ENCODE assay signal across 8 cellular contexts in the genomic region with DNA sequence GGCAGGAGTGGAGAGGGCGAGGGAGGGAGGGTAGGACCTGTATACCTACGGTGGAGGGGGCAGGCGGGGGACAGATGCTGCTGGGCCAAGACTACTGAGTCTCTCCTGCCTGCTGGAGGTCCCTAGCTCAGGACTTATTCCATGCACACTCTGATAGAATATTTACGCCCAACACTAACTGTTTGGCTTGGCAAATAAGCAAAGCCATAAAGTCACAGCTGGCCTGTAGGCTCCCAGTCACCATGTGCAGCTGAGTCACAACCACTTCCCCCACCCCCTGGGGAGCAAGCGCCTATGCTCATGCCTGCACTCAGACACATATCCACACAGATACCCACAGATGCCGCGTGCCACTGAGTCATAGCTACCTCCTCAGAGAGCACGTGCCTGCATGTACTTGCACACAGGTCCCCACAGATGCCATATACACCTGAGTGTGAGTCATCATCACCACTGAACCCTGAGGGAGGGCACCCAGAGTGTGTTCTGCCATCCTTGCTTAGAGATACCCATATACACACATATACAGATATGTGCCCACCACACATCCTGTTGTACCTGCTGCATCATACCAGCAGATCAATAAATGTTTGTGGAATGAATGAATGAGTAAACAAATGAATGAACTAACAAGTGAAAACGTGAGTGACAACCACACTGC.
DNase-seq lines count a peak whose midpoint lies in the region; ATAC-seq, FAIRE-seq and TF ChIP-seq lines count a peak whose summit lies in the region.

No MANE protein-coding gene starts in this region.

- peaks cover 58% of the 10 kb centered on the region for H3K4me1 Mint-ChIP-seq in activated T-helper 1 cell treated with anti-CD3 and anti-CD28 coated beads, Interleukin-12 subunit alpha, Interleukin-12 subunit beta, Interleukin-2, Interleukin-4 antibody, amounts not matched to agents 30 ng/mL and 10 ng/mL and 1 ng/mL, durations not matched to agents 14 hours and 24 hours and 36 hours (ENCODE audit: low read depth)

- no peak for TF ChIP-seq CTCF in fibroblast of mammary gland (conservative IDR thresholded peaks at IDR 0.05; ENCODE audit: control insufficient read depth, insufficient read depth, low read depth, low read length)
- TF ChIP-seq CTCF in osteoblast (IDR thresholded peaks at IDR 0.05; ENCODE audit: extremely low read depth, low read depth, low read length): no peak
- TF ChIP-seq CTCF in testis (IDR thresholded peaks at IDR 0.05): no peak

- peak overlapping the region; percentile 95 for H3K27ac ChIP-seq in osteoblast (ENCODE audit: low read depth, low read length)
- H3K27ac ChIP-seq in testis: peak overlapping the region; percentile 9 to 89

- DNase-seq in 8988T (peak; percentile 94), RCC 7860 (ENCODE audit: low spot score) (peak; percentile 99), fibroblast of mammary gland (ENCODE audit: low read depth) (peak; percentile 100), osteoblast (ENCODE audit: insufficient read length, low spot score, missing footprints) (peak; percentile 99), testis (peak; percentile 65)
- peak; percentile 80 for DNase-seq in activated T-helper 1 cell treated with anti-CD3 and anti-CD28 coated beads, Interleukin-12 subunit alpha, Interleukin-12 subunit beta, Interleukin-2, Interleukin-4 antibody, amounts not matched to agents 30 ng/mL and 10 ng/mL and 1 ng/mL, durations not matched to agents 14 hours and 24 hours and 36 hours (ENCODE audit: low spot score)

- no peaks in the 10 kb centered on the region for H4K20me1 ChIP-seq in osteoblast (ENCODE audit: insufficient read depth, low read length)

- H2AFZ ChIP-seq in osteoblast (ENCODE audit: low read length): no peak overlapping the region

- H3K36me3 Mint-ChIP-seq in activated T-helper 1 cell treated with anti-CD3 and anti-CD28 coated beads, Interleukin-12 subunit alpha, Interleukin-12 subunit beta, Interleukin-2, Interleukin-4 antibody, amounts not matched to agents 30 ng/mL and 10 ng/mL and 1 ng/mL, durations not matched to agents 14 hours and 24 hours and 36 hours (ENCODE audit: low read depth): peaks cover 1% of the 10 kb centered on the region

- H3K36me3 ChIP-seq in osteoblast (ENCODE audit: insufficient read depth, low read length) (no peaks in the 10 kb centered on the region), testis (ENCODE audit: low read depth, missing control alignments) (no peaks in the 10 kb centered on the region)

- peak; percentile 55 for ATAC-seq in GM18517 (IDR thresholded peaks at IDR 0.05; ENCODE audit: unreplicated experiment)
- peak; percentile 55 for ATAC-seq in HG03442 (IDR thresholded peaks at IDR 0.05; ENCODE audit: unreplicated experiment)

- peak overlapping the region; percentile 90 for H3K27ac Mint-ChIP-seq in activated T-helper 1 cell treated with anti-CD3 and anti-CD28 coated beads, Interleukin-12 subunit alpha, Interleukin-12 subunit beta, Interleukin-2, Interleukin-4 antibody, amounts not matched to agents 30 ng/mL and 10 ng/mL and 1 ng/mL, durations not matched to agents 14 hours and 24 hours and 36 hours

- H3K4me1 ChIP-seq in osteoblast (ENCODE audit: insufficient read depth, low read length): peaks cover 49% of the 10 kb centered on the region
- H3K4me1 ChIP-seq in testis: peaks cover 23% of the 10 kb centered on the region

- H3K79me2 ChIP-seq in osteoblast (ENCODE audit: insufficient read depth, low read length): peaks cover 17% of the 10 kb centered on the region

- TF ChIP-seq POLR2A in testis (IDR thresholded peaks at IDR 0.05): no peak

- H3K4me3 Mint-ChIP-seq in activated T-helper 1 cell treated with anti-CD3 and anti-CD28 coated beads, Interleukin-12 subunit alpha, Interleukin-12 subunit beta, Interleukin-2, Interleukin-4 antibody, amounts not matched to agents 30 ng/mL and 10 ng/mL and 1 ng/mL, durations not matched to agents 14 hours and 24 hours and 36 hours: peak overlapping the region; percentile 84

- 39 to 51% methylated on average over 6 to 9 of the region's 9 CpGs for WGBS in testis, 2 donors

- H3K9me3 Mint-ChIP-seq in activated T-helper 1 cell treated with anti-CD3 and anti-CD28 coated beads, Interleukin-12 subunit alpha, Interleukin-12 subunit beta, Interleukin-2, Interleukin-4 antibody, amounts not matched to agents 30 ng/mL and 10 ng/mL and 1 ng/mL, durations not matched to agents 14 hours and 24 hours and 36 hours: no peaks in the 10 kb centered on the region

- H3K9me3 ChIP-seq in osteoblast (ENCODE audit: low read depth, low read length) (no peaks in the 10 kb centered on the region), testis (no peaks in the 10 kb centered on the region)

- H3K27me3 Mint-ChIP-seq in activated T-helper 1 cell treated with anti-CD3 and anti-CD28 coated beads, Interleukin-12 subunit alpha, Interleukin-12 subunit beta, Interleukin-2, Interleukin-4 antibody, amounts not matched to agents 30 ng/mL and 10 ng/mL and 1 ng/mL, durations not matched to agents 14 hours and 24 hours and 36 hours (ENCODE audit: insufficient read depth): peaks cover 2% of the 10 kb centered on the region

- H3K4me3 ChIP-seq in fibroblast of mammary gland (ENCODE audit: control insufficient read depth, low read depth, low read length) (peak overlapping the region; percentile 55), osteoblast (ENCODE audit: insufficient read depth, low read length) (peak overlapping the region; percentile 69), testis (no peak overlapping the region)

- FAIRE-seq in RCC 7860 (lab: Jason Lieb, UNC): peak; percentile 89

- no peaks in the 10 kb centered on the region for H3K27me3 ChIP-seq in osteoblast (ENCODE audit: insufficient read depth, low read length)
- H3K27me3 ChIP-seq in testis: no peaks in the 10 kb centered on the region

- peak overlapping the region; percentile 91 for H3K4me2 ChIP-seq in osteoblast (ENCODE audit: insufficient read depth, low read length)

- intact Hi-C loops in activated T-helper 1 cell treated with anti-CD3 and anti-CD28 coated beads, Interleukin-12 subunit alpha, Interleukin-12 subunit beta, Interleukin-2, Interleukin-4 antibody, amounts not matched to agents 30 ng/mL and 10 ng/mL and 1 ng/mL, durations not matched to agents 14 hours and 24 hours and 36 hours (cut with micrococcal nuclease): loop anchor here (1.0 to 5.0 kb wide), 7 partner anchors 81 to 978 kb away; partner anchors contain the start of gene AMPD3
- intact Hi-C loops in testis (cut with DNase I; ENCODE audit: low total_unique reads): loop anchor here (5.0 to 10.0 kb wide), 2 partner anchors 215 to 548 kb away; partner anchors contain the start of gene ADM

Comparison
In these comparisons a context has a peak if more than half of its experiments do, and no peak if none do; other contexts are left out.
1. H3K4me3 ChIP-seq: peak in fibroblast of mammary gland (single experiment) and osteoblast (single experiment); none in testis (0 of 2).
2. Peak in every context shown above with its lines, with median percentiles within 50 percentile points of each other: DNase-seq.